In the genomic region with DNA sequence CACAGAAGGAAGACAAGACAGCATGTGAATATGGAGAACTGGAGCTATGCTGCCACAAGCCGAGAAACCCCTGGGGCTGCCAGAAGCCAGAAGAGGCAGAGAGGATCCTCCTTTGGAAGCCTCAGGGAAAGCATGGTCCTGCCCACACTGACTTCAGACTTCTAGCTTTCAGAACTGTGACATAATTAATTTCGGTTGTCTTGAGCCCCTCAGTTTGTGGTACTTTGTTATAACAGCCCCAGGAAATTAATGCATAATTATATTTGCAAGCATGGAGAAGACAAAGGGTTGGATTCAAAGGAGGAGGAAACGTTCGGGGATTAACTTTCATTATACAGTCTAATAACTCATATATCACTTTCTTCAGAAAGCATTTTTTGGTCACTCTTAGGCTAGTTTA, we compare ENCODE assay signal across 34 cellular contexts.
"Had no signal": no experiment of that assay in that cellular context is flagged by ENCODE, and none has a peak within 500 bp of the region (broad histone marks: within the 10 kb centered on the region; RNA-seq: fewer than 3 reads in every experiment).

No MANE protein-coding gene starts in this region.

- ATAC-seq: activated CD4-positive, alpha-beta T cell treated with anti-CD3 and anti-CD28 coated beads for 36 hours; activated CD8-positive, alpha-beta memory T cell treated with anti-CD3 and anti-CD28 coated beads, Interleukin-2, amount 10 ng/mL, durations not matched to agents 7 days and 5 days; activated CD8-positive, alpha-beta T cell treated with anti-CD3 and anti-CD28 coated beads, Interleukin-2, amount 10 ng/mL, durations not matched to agents 7 days and 5 days; activated naive CD8-positive, alpha-beta T cell treated with anti-CD3 and anti-CD28 coated beads, Interleukin-2, amount 50 U/mL, for 24 hours; activated T-cell treated with anti-CD3 and anti-CD28 coated beads, Interleukin-2, amount 50 U/mL, for 72 hours; activated T-helper 17 cell treated with anti-CD3 and anti-CD28 coated beads, Interleukin-2, amount 50 U/mL, for 72 hours; T-helper 17 cell had no signal

- H3K9me3 Mint-ChIP-seq: activated CD4-positive, alpha-beta memory T cell treated with anti-CD3 and anti-CD28 coated beads for 36 hours had no signal

- H3K9me3 ChIP-seq: adrenal gland, breast epithelium, colonic mucosa, esophagus squamous epithelium had no signal

- H3K36me3 Mint-ChIP-seq: activated CD4-positive, alpha-beta memory T cell treated with anti-CD3 and anti-CD28 coated beads for 36 hours; activated CD8-positive, alpha-beta memory T cell treated with anti-CD3 and anti-CD28 coated beads, Interleukin-2, amount 10 ng/mL, durations not matched to agents 7 days and 5 days; activated naive CD4-positive, alpha-beta T cell treated with anti-CD3 and anti-CD28 coated beads, Interleukin-2, amount 50 U/mL, for 24 hours; activated naive CD8-positive, alpha-beta T cell treated with anti-CD3 and anti-CD28 coated beads for 36 hours; brain had no signal

- H3K4me3 ChIP-seq: adrenal gland, breast epithelium, cardiac muscle cell, colonic mucosa, esophagus squamous epithelium had no signal

- DNase-seq: activated CD4-positive, alpha-beta memory T cell treated with anti-CD3 and anti-CD28 coated beads for 36 hours; activated CD4-positive, alpha-beta T cell treated with anti-CD3 and anti-CD28 coated beads for 36 hours; activated CD4-positive, alpha-beta T cell treated with anti-CD3 and anti-CD28 coated beads, Interleukin-2, amount 10 ng/mL, durations not matched to agents 24 days and 14 days; activated CD4-positive, CD25-positive, alpha-beta regulatory T cell; activated CD4-positive, CD25-positive, alpha-beta regulatory T cell treated with anti-CD3 and anti-CD28 coated beads, Interleukin-2, amount 50 U/mL, for 72 hours; activated CD8-positive, alpha-beta memory T cell treated with anti-CD3 and anti-CD28 coated beads, Interleukin-2, amount 10 ng/mL, durations not matched to agents 7 days and 5 days; activated CD8-positive, alpha-beta memory T cell treated with anti-CD3 and anti-CD28 coated beads, Interleukin-2, amount 50 U/mL, for 4 hours; activated CD8-positive, alpha-beta T cell treated with anti-CD3 and anti-CD28 coated beads, Interleukin-2, amount 10 ng/mL, durations not matched to agents 7 days and 5 days; activated effector memory CD4-positive, alpha-beta T cell treated with Interleukin-2 at 50 U/mL for 16 hours; activated naive CD4-positive, alpha-beta T cell treated with anti-CD3 and anti-CD28 coated beads for 36 hours; activated naive CD8-positive, alpha-beta T cell treated with anti-CD3 and anti-CD28 coated beads for 36 hours; activated naive CD8-positive, alpha-beta T cell treated with anti-CD3 and anti-CD28 coated beads, Interleukin-2, amount 50 U/mL, for 24 hours; activated T-cell treated with anti-CD3 and anti-CD28 coated beads, Interleukin-2, amount 50 U/mL, for 24 hours; activated T-cell treated with anti-CD3 and anti-CD28 coated beads, Interleukin-2, amount 50 U/mL, for 72 hours; adrenal gland; amygdala; aorta; central memory CD4-positive, alpha-beta T cell; cerebellar nuclear complex; colonic mucosa; effector CD8-positive, alpha-beta T cell; esophagus squamous epithelium; head of caudate nucleus; T-helper 1 cell; T-helper 17 cell; T1000; WERI-Rb-1 had no signal

- H3K4me3 Mint-ChIP-seq: activated CD4-positive, alpha-beta memory T cell treated with anti-CD3 and anti-CD28 coated beads for 36 hours; activated CD4-positive, alpha-beta T cell treated with anti-CD3 and anti-CD28 coated beads for 36 hours; activated CD4-positive, alpha-beta T cell treated with anti-CD3 and anti-CD28 coated beads, Interleukin-2, amount 10 ng/mL, durations not matched to agents 24 days and 14 days; activated CD8-positive, alpha-beta memory T cell treated with anti-CD3 and anti-CD28 coated beads, Interleukin-2, amount 10 ng/mL, durations not matched to agents 7 days and 5 days; activated CD8-positive, alpha-beta T cell treated with anti-CD3 and anti-CD28 coated beads, Interleukin-2, amount 10 ng/mL, durations not matched to agents 7 days and 5 days; activated naive CD4-positive, alpha-beta T cell treated with anti-CD3 and anti-CD28 coated beads for 36 hours; activated naive CD4-positive, alpha-beta T cell treated with anti-CD3 and anti-CD28 coated beads, Interleukin-2, amount 50 U/mL, for 24 hours; activated naive CD8-positive, alpha-beta T cell treated with anti-CD3 and anti-CD28 coated beads for 36 hours; activated naive CD8-positive, alpha-beta T cell treated with anti-CD3 and anti-CD28 coated beads, Interleukin-2, amount 50 U/mL, for 24 hours; activated T-cell treated with anti-CD3 and anti-CD28 coated beads, Interleukin-2, amount 50 U/mL, for 24 hours; activated T-cell treated with anti-CD3 and anti-CD28 coated beads, Interleukin-2, amount 50 U/mL, for 72 hours; activated T-helper 17 cell treated with anti-CD3 and anti-CD28 coated beads, Interleukin-2, amount 50 U/mL, for 72 hours; brain; T-helper 17 cell; T-helper 2 cell treated with Interferon-gamma antibody and Interleukin-4, amounts not matched to agents 5 μg/mL and 100 μg/mL, for 36 hours had no signal

- H3K27ac Mint-ChIP-seq: activated CD4-positive, alpha-beta memory T cell treated with anti-CD3 and anti-CD28 coated beads for 36 hours; activated CD4-positive, alpha-beta T cell treated with anti-CD3 and anti-CD28 coated beads for 36 hours; activated CD4-positive, alpha-beta T cell treated with anti-CD3 and anti-CD28 coated beads, Interleukin-2, amount 10 ng/mL, durations not matched to agents 24 days and 14 days; activated CD8-positive, alpha-beta memory T cell treated with anti-CD3 and anti-CD28 coated beads, Interleukin-2, amount 10 ng/mL, durations not matched to agents 7 days and 5 days; activated CD8-positive, alpha-beta T cell treated with anti-CD3 and anti-CD28 coated beads, Interleukin-2, amount 10 ng/mL, durations not matched to agents 7 days and 5 days; activated naive CD4-positive, alpha-beta T cell treated with anti-CD3 and anti-CD28 coated beads for 36 hours; activated naive CD4-positive, alpha-beta T cell treated with anti-CD3 and anti-CD28 coated beads, Interleukin-2, amount 50 U/mL, for 24 hours; activated naive CD8-positive, alpha-beta T cell treated with anti-CD3 and anti-CD28 coated beads for 36 hours; activated naive CD8-positive, alpha-beta T cell treated with anti-CD3 and anti-CD28 coated beads, Interleukin-2, amount 50 U/mL, for 24 hours; activated T-cell treated with anti-CD3 and anti-CD28 coated beads, Interleukin-2, amount 50 U/mL, for 24 hours; activated T-cell treated with anti-CD3 and anti-CD28 coated beads, Interleukin-2, amount 50 U/mL, for 72 hours; activated T-helper 17 cell treated with anti-CD3 and anti-CD28 coated beads, Interleukin-2, amount 50 U/mL, for 72 hours; brain; T-helper 17 cell; T-helper 2 cell treated with Interferon-gamma antibody and Interleukin-4, amounts not matched to agents 5 μg/mL and 100 μg/mL, for 36 hours had no signal

- H3K27me3 ChIP-seq: adrenal gland, breast epithelium, cardiac muscle cell, colonic mucosa, esophagus squamous epithelium had no signal

- H3K4me1 ChIP-seq: adrenal gland, breast epithelium, colonic mucosa, esophagus squamous epithelium had no signal

- H3K27ac ChIP-seq: adrenal gland, breast epithelium, cardiac muscle cell, colonic mucosa, epithelial cell of prostate, esophagus squamous epithelium, WERI-Rb-1 had no signal

- H3K27me3 Mint-ChIP-seq: activated CD4-positive, alpha-beta memory T cell treated with anti-CD3 and anti-CD28 coated beads for 36 hours; activated CD4-positive, alpha-beta T cell treated with anti-CD3 and anti-CD28 coated beads for 36 hours; activated CD4-positive, alpha-beta T cell treated with anti-CD3 and anti-CD28 coated beads, Interleukin-2, amount 10 ng/mL, durations not matched to agents 24 days and 14 days; activated CD8-positive, alpha-beta memory T cell treated with anti-CD3 and anti-CD28 coated beads, Interleukin-2, amount 10 ng/mL, durations not matched to agents 7 days and 5 days; activated naive CD4-positive, alpha-beta T cell treated with anti-CD3 and anti-CD28 coated beads, Interleukin-2, amount 50 U/mL, for 24 hours; activated naive CD8-positive, alpha-beta T cell treated with anti-CD3 and anti-CD28 coated beads for 36 hours; activated naive CD8-positive, alpha-beta T cell treated with anti-CD3 and anti-CD28 coated beads, Interleukin-2, amount 50 U/mL, for 24 hours; activated T-cell treated with anti-CD3 and anti-CD28 coated beads, Interleukin-2, amount 50 U/mL, for 24 hours; activated T-helper 17 cell treated with anti-CD3 and anti-CD28 coated beads, Interleukin-2, amount 50 U/mL, for 72 hours; brain; T-helper 17 cell had no signal

- H3K36me3 ChIP-seq: adrenal gland, breast epithelium, cardiac muscle cell, colonic mucosa, esophagus squamous epithelium, WERI-Rb-1 had no signal

- H3K4me1 Mint-ChIP-seq: activated CD4-positive, alpha-beta T cell treated with anti-CD3 and anti-CD28 coated beads for 36 hours; activated CD4-positive, alpha-beta T cell treated with anti-CD3 and anti-CD28 coated beads, Interleukin-2, amount 10 ng/mL, durations not matched to agents 24 days and 14 days; activated CD8-positive, alpha-beta memory T cell treated with anti-CD3 and anti-CD28 coated beads, Interleukin-2, amount 10 ng/mL, durations not matched to agents 7 days and 5 days; activated naive CD4-positive, alpha-beta T cell treated with anti-CD3 and anti-CD28 coated beads, Interleukin-2, amount 50 U/mL, for 24 hours; activated naive CD8-positive, alpha-beta T cell treated with anti-CD3 and anti-CD28 coated beads for 36 hours; activated naive CD8-positive, alpha-beta T cell treated with anti-CD3 and anti-CD28 coated beads, Interleukin-2, amount 50 U/mL, for 24 hours; activated T-helper 17 cell treated with anti-CD3 and anti-CD28 coated beads, Interleukin-2, amount 50 U/mL, for 72 hours; T-helper 17 cell had no signal
